In genomic region chr6:26537846-26538571, GRCh38 we compare ENCODE assay signal across 8 cellular contexts. TPM values are rescaled to one million over a fixed set of nuclear protein-coding genes. Genes with fewer than 3 reads are reported as not detected.
DNase-seq lines count a peak whose midpoint lies in the region; ATAC-seq and TF ChIP-seq lines count a peak whose summit lies in the region.

HMGN4 (plus strand) TSS chr6:26538366; CDS start chr6:26545207, 6,841 bp downstream.

- peaks cover 60% of the 10 kb centered on the region for H3K4me1 Mint-ChIP-seq in activated naive CD4-positive, alpha-beta T cell treated with anti-CD3 and anti-CD28 coated beads, Interleukin-2, amount 50 U/mL, for 24 hours

- peak within 1 kb of the TSS; percentile 100 for H3K27ac Mint-ChIP-seq in activated naive CD4-positive, alpha-beta T cell treated with anti-CD3 and anti-CD28 coated beads, Interleukin-2, amount 50 U/mL, for 24 hours

- POLR2A ChIA-PET in GM10248 (lab: Yijun Ruan, JAX): interaction anchor here (0.7 to 1.7 kb wide), 9 partner anchors 10 to 494 kb away, joined by 3 to 10 read pairs (median 3); a partner anchor contains a TSS

- H3K27me3 Mint-ChIP-seq in activated naive CD4-positive, alpha-beta T cell treated with anti-CD3 and anti-CD28 coated beads, Interleukin-2, amount 50 U/mL, for 24 hours: no peaks in the 10 kb centered on the region

- peak; percentile 51 for TF ChIP-seq POLR2A in ovary (IDR thresholded peaks at IDR 0.05)

- peak; percentile 64 for ATAC-seq in HG02610 (IDR thresholded peaks at IDR 0.05; ENCODE audit: unreplicated experiment)

- H3K4me3 ChIP-seq in ovary: peak within 1 kb of the TSS; percentile 86
- peak within 1 kb of the TSS; percentile 75 to 86 for H3K4me3 ChIP-seq in tibial artery

- no peaks in the 10 kb centered on the region for H3K36me3 ChIP-seq in ovary
- H3K36me3 ChIP-seq in tibial artery: peaks cover 5 to 12% (median 5%) of the 10 kb centered on the region in 3 donors

- H3K27me3 ChIP-seq in ovary (no peaks in the 10 kb centered on the region), tibial artery (no peaks in the 10 kb centered on the region)

- H3K4me1 ChIP-seq in ovary (ENCODE audit: insufficient read depth): peaks cover 4% of the 10 kb centered on the region
- H3K4me1 ChIP-seq in tibial artery: peaks cover 0 to 57% (median 25%) of the 10 kb centered on the region in 4 donors

- intact Hi-C loops in ovary (cut with DNase I): loop anchor here in 1 of 4 donors (2.0 kb wide), 1 partner anchor 15 kb away; no protein-coding TSS in a partner anchor
- intact Hi-C loops in tibial artery (cut with DNase I; ENCODE audit: low total_unique reads): loop anchor here (2.0 to 10.0 kb wide), 2 partner anchors 17 to 937 kb away; partner anchors contain the start of gene ZNF184

- WGBS in ovary, 3 donors: 0% methylated on average over 47 to 49 of the region's 49 CpGs

- CTCF ChIA-PET in GM10248 (lab: Yijun Ruan, JAX): interaction anchor here (0.8 to 1.8 kb wide), 15 partner anchors 9 to 1151 kb away, joined by 3 to 8 read pairs (median 4); no protein-coding TSS in a partner anchor

- TF ChIP-seq CTCF in GM10248 (IDR thresholded peaks at IDR 0.05; ENCODE audit: control extremely low read depth, extremely low read depth, low read depth, missing control alignments) (no peak), ovary (IDR thresholded peaks at IDR 0.05) (peak in 1 of 3 donors; percentile 15), tibial artery (IDR thresholded peaks at IDR 0.05) (no peak)

- H3K27ac ChIP-seq in ovary (peak within 1 kb of the TSS; percentile 83 to 92), tibial artery (peak within 1 kb of the TSS; percentile 94 to 95)

- H3K36me3 Mint-ChIP-seq in activated naive CD4-positive, alpha-beta T cell treated with anti-CD3 and anti-CD28 coated beads, Interleukin-2, amount 50 U/mL, for 24 hours: peaks cover 6% of the 10 kb centered on the region

- TF ChIP-seq EP300 in ovary (IDR thresholded peaks at IDR 0.05): no peak

- no peaks in the 10 kb centered on the region for H3K9me3 Mint-ChIP-seq in activated naive CD4-positive, alpha-beta T cell treated with anti-CD3 and anti-CD28 coated beads, Interleukin-2, amount 50 U/mL, for 24 hours

- H3K9me3 ChIP-seq in ovary: no peaks in the 10 kb centered on the region
- no peaks in the 10 kb centered on the region for H3K9me3 ChIP-seq in tibial artery

- DNase-seq in GM10248 (ENCODE audit: extremely low spot score) (peak; percentile 82), NCI-H1105 (lab: John Stamatoyannopoulos, UW) (peak; percentile 87), SKM-1 (lab: John Stamatoyannopoulos, UW; ENCODE audit: unreplicated experiment) (peak; percentile 95), glomerular visceral epithelial cell (ENCODE audit: extremely low spot score) (peak; percentile 94), ovary (peak; percentile 83 to 90 (median 87)), tibial artery (peak; percentile 78 to 89)

- H3K4me3 Mint-ChIP-seq in activated naive CD4-positive, alpha-beta T cell treated with anti-CD3 and anti-CD28 coated beads, Interleukin-2, amount 50 U/mL, for 24 hours: peak within 1 kb of the TSS; percentile 95

RNA-seq across cellular contexts. Expression of gene HMGN4, which starts in this region (rescaled TPM):
- total RNA-seq in ovary: 10 to 100 TPM; 48.6 to 78.9 (median 58.4) TPM
- polyA plus RNA-seq in ovary: 10 to 100 TPM; 53.5 to 69.7 TPM

Comparison
In these comparisons a context has a peak if more than half of its experiments do, and no peak if none do; other contexts are left out.
1. Peak in every context shown above with its lines: DNase-seq, ATAC-seq, H3K4me3 ChIP-seq and H3K27ac ChIP-seq.